ENCODE assay signal across 39 cellular contexts in genomic region chrX:2934715-2935363, GRCh38.
"Had no signal": no experiment of that assay in that cellular context is flagged by ENCODE, and none has a peak within 500 bp of the region (broad histone marks: within the 10 kb centered on the region; RNA-seq: fewer than 3 reads in every experiment).

No MANE protein-coding gene starts in this region.

- H3K27me3 ChIP-seq: brain microvascular endothelial cell, MG63, Peyer's patch, SJSA1 had no signal

- H3K4me3 ChIP-seq: MG63, Peyer's patch, SJSA1 had no signal

- H3K27ac Mint-ChIP-seq: activated CD4-positive, alpha-beta memory T cell treated with anti-CD3 and anti-CD28 coated beads, Interleukin-2, amount 10 ng/mL, durations not matched to agents 7 days and 5 days; activated CD8-positive, alpha-beta memory T cell treated with anti-CD3 and anti-CD28 coated beads, Interleukin-2, amount 10 ng/mL, durations not matched to agents 7 days and 5 days; activated naive CD8-positive, alpha-beta T cell treated with anti-CD3 and anti-CD28 coated beads for 36 hours; activated T-helper 17 cell treated with anti-CD3 and anti-CD28 coated beads, Interleukin-2, amount 50 U/mL, for 72 hours had no signal

- H3K4me1 ChIP-seq: Peyer's patch, SJSA1 had no signal

- H3K9me3 ChIP-seq: MG63, Peyer's patch, SJSA1, SK-N-SH had no signal

- H3K9me3 Mint-ChIP-seq: activated T-helper 17 cell treated with anti-CD3 and anti-CD28 coated beads, Interleukin-2, amount 50 U/mL, for 72 hours had no signal

- H3K4me1 Mint-ChIP-seq: activated CD8-positive, alpha-beta memory T cell treated with anti-CD3 and anti-CD28 coated beads, Interleukin-2, amount 10 ng/mL, durations not matched to agents 7 days and 5 days; activated naive CD8-positive, alpha-beta T cell treated with anti-CD3 and anti-CD28 coated beads for 36 hours had no signal

- H3K27ac ChIP-seq: brain microvascular endothelial cell, Peyer's patch, SJSA1, WERI-Rb-1 had no signal

- H3K4me2 ChIP-seq: SK-N-SH had no signal

- H3K27me3 Mint-ChIP-seq: activated CD4-positive, alpha-beta memory T cell treated with anti-CD3 and anti-CD28 coated beads, Interleukin-2, amount 10 ng/mL, durations not matched to agents 7 days and 5 days; activated T-helper 17 cell treated with anti-CD3 and anti-CD28 coated beads, Interleukin-2, amount 50 U/mL, for 72 hours had no signal

- H3K36me3 ChIP-seq: brain microvascular endothelial cell, MG63, Peyer's patch, SJSA1, WERI-Rb-1 had no signal

- DNase-seq: activated CD4-positive, alpha-beta memory T cell treated with anti-CD3 and anti-CD28 coated beads, Interleukin-2, amount 10 ng/mL, durations not matched to agents 7 days and 5 days; activated CD4-positive, alpha-beta T cell treated with anti-CD3 and anti-CD28 coated beads for 1 hour; activated CD4-positive, alpha-beta T cell treated with anti-CD3 and anti-CD28 coated beads for 48 hours; activated CD4-positive, CD25-positive, alpha-beta regulatory T cell; activated CD8-positive, alpha-beta memory T cell treated with anti-CD3 and anti-CD28 coated beads for 24 hours; activated CD8-positive, alpha-beta memory T cell treated with anti-CD3 and anti-CD28 coated beads, Interleukin-2, amount 10 ng/mL, durations not matched to agents 7 days and 5 days; activated CD8-positive, alpha-beta memory T cell treated with anti-CD3 and anti-CD28 coated beads, Interleukin-2, amount 50 U/mL, for 48 hours; activated effector memory CD4-positive, alpha-beta T cell treated with anti-CD3 and anti-CD28 coated beads, Interleukin-2, amount 50 U/mL, for 16 hours; activated naive CD4-positive, alpha-beta T cell; activated naive CD4-positive, alpha-beta T cell treated with anti-CD3 and anti-CD28 coated beads, Interleukin-2, amount 50 U/mL, for 16 hours; activated naive CD8-positive, alpha-beta T cell treated with anti-CD3 and anti-CD28 coated beads for 36 hours; activated T-cell treated with anti-CD3 and anti-CD28 coated beads, Interleukin-2, amount 50 U/mL, for 48 hours; amniotic stem cell; aorta; brain microvascular endothelial cell; central memory CD4-positive, alpha-beta T cell; KG1; MG63; NCI-H1048; NCI-H1105 treated with DMSO at 0.1 percent for 48 hours; NCI-H1436; NCI-H1694; NCI-H1930; NCI-H2081 treated with DMSO at 0.1 percent for 48 hours; NCI-H226; NCI-H446 treated with DMSO at 0.1 percent for 48 hours; NCI-H524 treated with DMSO at 0.1 percent for 48 hours; NCI-H748 treated with DMSO at 0.1 percent for 48 hours; NK-92 treated with Interleukin-12 subunit alpha and Interleukin-12 subunit beta, amount 100 ng/mL, for 24 hours; PC-3; Peyer's patch; RPMI8226; SHP77 treated with DMSO at 0.1 percent for 48 hours; SK-N-SH; T-helper 2 cell; T-helper 9 cell; WERI-Rb-1 had no signal

- ATAC-seq: activated CD8-positive, alpha-beta memory T cell treated with anti-CD3 and anti-CD28 coated beads, Interleukin-2, amount 10 ng/mL, durations not matched to agents 7 days and 5 days; activated T-helper 17 cell treated with anti-CD3 and anti-CD28 coated beads, Interleukin-2, amount 50 U/mL, for 72 hours; PC-3 had no signal

- H3K4me3 Mint-ChIP-seq: activated CD4-positive, alpha-beta memory T cell treated with anti-CD3 and anti-CD28 coated beads, Interleukin-2, amount 10 ng/mL, durations not matched to agents 7 days and 5 days; activated CD8-positive, alpha-beta memory T cell treated with anti-CD3 and anti-CD28 coated beads, Interleukin-2, amount 10 ng/mL, durations not matched to agents 7 days and 5 days; activated naive CD8-positive, alpha-beta T cell treated with anti-CD3 and anti-CD28 coated beads for 36 hours; activated T-helper 17 cell treated with anti-CD3 and anti-CD28 coated beads, Interleukin-2, amount 50 U/mL, for 72 hours had no signal

- H3K9ac ChIP-seq: SK-N-SH had no signal

- H3K36me3 Mint-ChIP-seq: activated CD8-positive, alpha-beta memory T cell treated with anti-CD3 and anti-CD28 coated beads, Interleukin-2, amount 10 ng/mL, durations not matched to agents 7 days and 5 days had no signal
